ENCODE assay signal across 9 cellular contexts in genomic region chr22:37742374-37743092, GRCh38. TPM values are rescaled to one million over a fixed set of nuclear protein-coding genes. Genes with fewer than 3 reads are reported as not detected.
A peak's percentile ranks its signal among the peaks of the same experiment; 100 is the strongest.
DNase-seq lines count a peak whose midpoint lies in the region; ATAC-seq and TF ChIP-seq lines count a peak whose summit lies in the region.
"Had no signal": no experiment of that assay in that cellular context is flagged by ENCODE, and none has a peak within 500 bp of the region (broad histone marks: within the 10 kb centered on the region; RNA-seq: fewer than 3 reads in every experiment).

No MANE protein-coding gene starts in this region.

- H3K4me1 ChIP-seq in subcutaneous abdominal adipose tissue (ENCODE audit: control insufficient read depth in 5 of 5, insufficient read depth in 5 of 5, low read length in 5 of 5) = peaks cover 19 to 73% (median 66%) of the 10 kb centered on the region in 5 donors
- H3K4me1 ChIP-seq: parathyroid adenoma had no signal

- H3K27ac ChIP-seq in subcutaneous abdominal adipose tissue (ENCODE audit: low read depth, low read length) = peak overlapping the region; percentile 67
- H3K27ac ChIP-seq: parathyroid adenoma had no signal

- H3K9me3 ChIP-seq in subcutaneous abdominal adipose tissue (ENCODE audit: control insufficient read depth in 5 of 5, low read length in 5 of 5) = no peaks in the 10 kb centered on the region

- no peaks in the 10 kb centered on the region for H3K36me3 ChIP-seq in subcutaneous abdominal adipose tissue (ENCODE audit: control insufficient read depth in 5 of 5, insufficient read depth in 5 of 5, low read length in 5 of 5)

- no peak overlapping the region for H3K4me3 ChIP-seq in subcutaneous abdominal adipose tissue (ENCODE audit: low read depth in 1 of 5, low read length in 5 of 5)

- DNase-seq in activated CD4-positive, alpha-beta T cell treated with anti-CD3 and anti-CD28 coated beads for 36 hours = peak; percentile 27
- no peak for DNase-seq in activated CD4-positive, alpha-beta T cell treated with anti-CD3 and anti-CD28 coated beads for 1 hour
- DNase-seq in fibroblast of the conjunctiva (ENCODE audit: low read depth) (peak; percentile 72), ureter (ENCODE audit: low spot score) (no peak)
- DNase-seq in activated T-cell treated with anti-CD3 and anti-CD28 coated beads, Interleukin-2, amount 50 U/mL, for 72 hours = no peak

- H3K9ac ChIP-seq in subcutaneous abdominal adipose tissue (ENCODE audit: low read length in 5 of 5) = peak overlapping the region in 1 of 5 donors; percentile 16
- H3K9ac ChIP-seq: parathyroid adenoma had no signal

- no peak for ATAC-seq in activated CD4-positive, alpha-beta T cell treated with anti-CD3 and anti-CD28 coated beads for 36 hours
- ATAC-seq in SK-N-SH treated with all-trans-retinoic acid at 6 μM for 48 hours (peak; percentile 36), GM21529 (IDR thresholded peaks at IDR 0.05; ENCODE audit: unreplicated experiment) (no peak)
- no peak for ATAC-seq in activated T-cell treated with anti-CD3 and anti-CD28 coated beads, Interleukin-2, amount 50 U/mL, for 72 hours (replicated peaks in 1 of 2)

- no peaks in the 10 kb centered on the region for H3K27me3 Mint-ChIP-seq in activated CD4-positive, alpha-beta T cell treated with anti-CD3 and anti-CD28 coated beads for 36 hours
- no peaks in the 10 kb centered on the region for H3K27me3 Mint-ChIP-seq in activated T-cell treated with anti-CD3 and anti-CD28 coated beads, Interleukin-2, amount 50 U/mL, for 72 hours (ENCODE audit: low read depth)

- peak overlapping the region; percentile 3 for H3K27ac Mint-ChIP-seq in activated CD4-positive, alpha-beta T cell treated with anti-CD3 and anti-CD28 coated beads for 36 hours
- no peak overlapping the region for H3K27ac Mint-ChIP-seq in activated T-cell treated with anti-CD3 and anti-CD28 coated beads, Interleukin-2, amount 50 U/mL, for 72 hours

- intact Hi-C loops in activated CD4-positive, alpha-beta T cell treated with anti-CD3 and anti-CD28 coated beads for 36 hours (cut with DNase I, micrococcal nuclease) = no loop called here

- H3K4me3 Mint-ChIP-seq in activated CD4-positive, alpha-beta T cell treated with anti-CD3 and anti-CD28 coated beads for 36 hours = no peak overlapping the region
- H3K4me3 Mint-ChIP-seq in activated T-cell treated with anti-CD3 and anti-CD28 coated beads, Interleukin-2, amount 50 U/mL, for 72 hours = no peak overlapping the region

- H3K9me3 Mint-ChIP-seq in activated CD4-positive, alpha-beta T cell treated with anti-CD3 and anti-CD28 coated beads for 36 hours (ENCODE audit: low read depth) = no peaks in the 10 kb centered on the region
- no peaks in the 10 kb centered on the region for H3K9me3 Mint-ChIP-seq in activated T-cell treated with anti-CD3 and anti-CD28 coated beads, Interleukin-2, amount 50 U/mL, for 72 hours

- peaks cover 22% of the 10 kb centered on the region for H3K4me1 Mint-ChIP-seq in activated CD4-positive, alpha-beta T cell treated with anti-CD3 and anti-CD28 coated beads for 36 hours
- peaks cover 20% of the 10 kb centered on the region for H3K4me1 Mint-ChIP-seq in activated T-cell treated with anti-CD3 and anti-CD28 coated beads, Interleukin-2, amount 50 U/mL, for 72 hours (ENCODE audit: low read depth)

- H3K36me3 Mint-ChIP-seq in activated CD4-positive, alpha-beta T cell treated with anti-CD3 and anti-CD28 coated beads for 36 hours (ENCODE audit: low read depth) = peaks cover 3% of the 10 kb centered on the region
- peaks cover 0 to 1% of the 10 kb centered on the region in 2 donors for H3K36me3 Mint-ChIP-seq in activated T-cell treated with anti-CD3 and anti-CD28 coated beads, Interleukin-2, amount 50 U/mL, for 72 hours (ENCODE audit: insufficient read depth in 2 of 2)

- no peaks in the 10 kb centered on the region for H3K27me3 ChIP-seq in subcutaneous abdominal adipose tissue (ENCODE audit: control insufficient read depth in 5 of 5, insufficient read depth in 4 of 5, low read length in 5 of 5)

- CTCF ChIA-PET in activated CD4-positive, alpha-beta T cell treated with anti-CD3 and anti-CD28 coated beads for 36 hours (lab: Charles Lee) = no interaction called here

- POLR2A ChIA-PET in activated CD4-positive, alpha-beta T cell treated with anti-CD3 and anti-CD28 coated beads for 36 hours (lab: Charles Lee) = no interaction called here

TF ChIP-seq in SK-N-SH treated with all-trans-retinoic acid at 6 μM for 48 hours, 23 proteins besides CTCF, POLR2A, EP300 and RAD21:
- no peak for TF ChIP-seq ZNF565 (CRISPR knock-in tag; conservative IDR thresholded peaks at IDR 0.05; ENCODE audit: low read depth)
- TF ChIP-seq TOX (CRISPR knock-in tag; IDR thresholded peaks at IDR 0.05; ENCODE audit: borderline replicate concordance) = no peak
- no peak for TF ChIP-seq ZFP30 (CRISPR knock-in tag; IDR thresholded peaks at IDR 0.05)
- no peak for TF ChIP-seq RARB (CRISPR knock-in tag; IDR thresholded peaks at IDR 0.05)
- no peak for TF ChIP-seq ZNF8 (CRISPR knock-in tag; IDR thresholded peaks at IDR 0.05)

RNA-seq across cellular contexts. Expression of gene TRIOBP, which starts 45.7 kb away (rescaled TPM):
- 10 to 100 TPM; 23.3 to 26.1 TPM for total RNA-seq in activated CD4-positive, alpha-beta T cell treated with anti-CD3 and anti-CD28 coated beads for 36 hours
- total RNA-seq in ureter = 108 TPM
- 10 to 100 TPM; 25.4 to 28.6 TPM for total RNA-seq in activated T-cell treated with anti-CD3 and anti-CD28 coated beads, Interleukin-2, amount 50 U/mL, for 72 hours

RNA-seq across cellular contexts. Expression of gene NOL12, which starts 56.4 kb away (rescaled TPM):
- 10 to 100 TPM; 37.1 to 42.3 TPM for total RNA-seq in activated CD4-positive, alpha-beta T cell treated with anti-CD3 and anti-CD28 coated beads for 36 hours
- 36.8 TPM for total RNA-seq in ureter
- 10 to 100 TPM; 31.3 to 36.3 TPM for total RNA-seq in activated T-cell treated with anti-CD3 and anti-CD28 coated beads, Interleukin-2, amount 50 U/mL, for 72 hours

Comparison
In these comparisons a context has a peak if more than half of its experiments do, and no peak if none do; other contexts are left out.
1. DNase-seq: peak in activated CD4-positive, alpha-beta T cell treated with anti-CD3 and anti-CD28 coated beads for 36 hours (single experiment) and fibroblast of the conjunctiva (single experiment); none in activated CD4-positive, alpha-beta T cell treated with anti-CD3 and anti-CD28 coated beads for 1 hour (single experiment), ureter (single experiment) and activated T-cell treated with anti-CD3 and anti-CD28 coated beads, Interleukin-2, amount 50 U/mL, for 72 hours (0 of 2).